In the genomic region with DNA sequence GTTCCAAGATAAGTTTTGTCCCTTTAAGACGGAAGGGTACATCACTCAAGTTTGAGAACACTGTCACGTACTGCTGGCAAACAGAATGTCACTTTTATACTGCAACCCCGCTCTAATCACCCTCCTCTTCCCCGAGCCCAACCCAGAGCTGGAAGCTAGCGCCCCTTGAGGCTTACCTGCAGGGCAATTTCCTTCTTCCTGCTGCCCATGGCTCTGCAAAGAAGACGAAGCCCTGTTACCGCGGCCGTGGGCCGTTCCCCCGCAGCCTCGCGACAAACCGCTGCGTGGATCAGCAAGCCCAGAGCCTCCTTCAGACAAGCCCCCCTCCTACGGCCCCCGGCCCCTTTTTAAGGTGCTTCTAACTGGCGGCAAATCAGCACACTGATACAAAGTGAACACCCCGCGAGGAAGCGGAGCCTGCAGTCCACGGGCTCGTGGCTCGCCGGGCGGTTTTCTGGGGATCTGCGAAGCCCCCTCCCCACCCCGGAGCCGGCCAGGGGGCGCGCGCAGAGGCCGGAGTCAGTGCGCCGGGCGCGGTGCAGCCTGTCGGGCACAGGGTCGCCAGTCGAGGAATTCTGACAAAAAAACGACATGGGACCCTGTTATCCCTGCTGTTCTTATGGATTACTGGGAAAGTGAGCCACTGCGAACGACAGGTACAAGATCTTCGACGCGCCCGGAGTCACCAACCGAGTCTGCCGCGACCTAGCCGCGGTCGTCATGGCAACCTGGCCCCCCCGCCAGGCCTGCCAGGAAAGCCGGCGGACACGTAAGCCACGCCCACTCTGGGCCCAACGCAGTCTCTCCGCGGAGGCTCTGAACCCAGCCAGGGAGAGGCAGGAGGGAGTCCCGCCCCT, we compare ENCODE assay signal across 8 cellular contexts. TPM values are rescaled to one million over a fixed set of nuclear protein-coding genes. Genes with fewer than 3 reads are reported as not detected.
DNase-seq lines count a peak whose midpoint lies in the region; TF ChIP-seq lines count a peak whose summit lies in the region.

A gene with protein sequence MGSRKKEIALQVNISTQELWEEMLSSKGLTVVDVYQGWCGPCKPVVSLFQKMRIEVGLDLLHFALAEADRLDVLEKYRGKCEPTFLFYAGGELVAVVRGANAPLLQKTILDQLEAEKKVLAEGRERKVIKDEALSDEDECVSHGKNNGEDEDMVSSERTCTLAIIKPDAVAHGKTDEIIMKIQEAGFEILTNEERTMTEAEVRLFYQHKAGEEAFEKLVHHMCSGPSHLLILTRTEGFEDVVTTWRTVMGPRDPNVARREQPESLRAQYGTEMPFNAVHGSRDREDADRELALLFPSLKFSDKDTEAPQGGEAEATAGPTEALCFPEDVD (minus strand): TSS at position 725 of the 857 bp plus-strand sequence. CDS start 516 bp downstream, at position 209.

- DNase-seq in DMS53 treated with DMSO at 0.1 percent for 48 hours (lab: John Stamatoyannopoulos, UW; ENCODE audit: unreplicated experiment), result peak; percentile 62
- peak; percentile 91 for DNase-seq in H4 (ENCODE audit: low spot score)
- DNase-seq in M059J (ENCODE audit: low read depth), result peak; percentile 88
- DNase-seq in SIG-M5 (lab: John Stamatoyannopoulos, UW), result peak; percentile 31
- peak; percentile 82 for DNase-seq in activated gamma-delta T cell (lab: John Stamatoyannopoulos, UW)
- peak; percentile 65 to 89 for DNase-seq in foreskin fibroblast
- peak; percentile 98 for DNase-seq in nephron progenitor cell

- TF ChIP-seq CTCF in foreskin fibroblast (IDR thresholded peaks at IDR 0.05; ENCODE audit: low read depth, low read length) (peak; percentile 66), nephron progenitor cell (IDR thresholded peaks at IDR 0.05) (peak; percentile 46)

- no peaks in the 10 kb centered on the region for H3K9me3 Mint-ChIP-seq in nephron progenitor cell
- no peaks in the 10 kb centered on the region for H3K9me3 Mint-ChIP-seq in stimulated activated naive CD8-positive, alpha-beta T cell treated with anti-CD3 and anti-CD28 coated beads, Interleukin-15, Interleukin-2, amounts not matched to agents 100 ng/mL and 50 ng/mL, for 24 hours

- no peak within 1 kb of the TSS for H3K27ac Mint-ChIP-seq in nephron progenitor cell
- no peak within 1 kb of the TSS for H3K27ac Mint-ChIP-seq in stimulated activated naive CD8-positive, alpha-beta T cell treated with anti-CD3 and anti-CD28 coated beads, Interleukin-15, Interleukin-2, amounts not matched to agents 100 ng/mL and 50 ng/mL, for 24 hours

- peak within 1 kb of the TSS; percentile 91 for H3K4me3 Mint-ChIP-seq in nephron progenitor cell
- peak within 1 kb of the TSS; percentile 84 for H3K4me3 Mint-ChIP-seq in stimulated activated naive CD8-positive, alpha-beta T cell treated with anti-CD3 and anti-CD28 coated beads, Interleukin-15, Interleukin-2, amounts not matched to agents 100 ng/mL and 50 ng/mL, for 24 hours

- H3K27me3 Mint-ChIP-seq in nephron progenitor cell (ENCODE audit: low read depth, poor library complexity), result peaks cover 20% of the 10 kb centered on the region
- no peaks in the 10 kb centered on the region for H3K27me3 Mint-ChIP-seq in stimulated activated naive CD8-positive, alpha-beta T cell treated with anti-CD3 and anti-CD28 coated beads, Interleukin-15, Interleukin-2, amounts not matched to agents 100 ng/mL and 50 ng/mL, for 24 hours

- H3K36me3 Mint-ChIP-seq in nephron progenitor cell (ENCODE audit: low read depth), result no peaks in the 10 kb centered on the region
- H3K36me3 Mint-ChIP-seq in stimulated activated naive CD8-positive, alpha-beta T cell treated with anti-CD3 and anti-CD28 coated beads, Interleukin-15, Interleukin-2, amounts not matched to agents 100 ng/mL and 50 ng/mL, for 24 hours (ENCODE audit: low read depth), result no peaks in the 10 kb centered on the region

- peak within 1 kb of the TSS; percentile 61 to 65 for H3K4me3 ChIP-seq in foreskin fibroblast (ENCODE audit: low read depth in 1 of 2, low read length in 2 of 2)

- H3K4me1 Mint-ChIP-seq in nephron progenitor cell, result peaks cover 17% of the 10 kb centered on the region
- H3K4me1 Mint-ChIP-seq in stimulated activated naive CD8-positive, alpha-beta T cell treated with anti-CD3 and anti-CD28 coated beads, Interleukin-15, Interleukin-2, amounts not matched to agents 100 ng/mL and 50 ng/mL, for 24 hours (ENCODE audit: low read depth), result peaks cover 42% of the 10 kb centered on the region

RNA-seq across cellular contexts. Expression of the gene that starts here (rescaled TPM):
- not detected in 2 replicates for total RNA-seq in H4 (2014; rRNA removed; shearing (Covaris generic))
- not detected in 2 replicates for total RNA-seq in M059J (2014; rRNA removed; shearing (Covaris generic))

Comparison
In these comparisons a context has a peak if more than half of its experiments do, and no peak if none do; other contexts are left out.
1. Peak in every context shown above with its lines: DNase-seq and H3K4me3 ChIP-seq.
2. Peak in DNase-seq in H4; RNA of the gene not detected or under 1 TPM.
3. Peak in DNase-seq in M059J; RNA of the gene not detected or under 1 TPM.
4. DNase-seq: peak in every context shown above with its lines; median percentile 98 in nephron progenitor cell; 91 in H4; 88 in M059J; 82 in activated gamma-delta T cell; 77 in foreskin fibroblast; 62 in DMS53 treated with DMSO at 0.1 percent for 48 hours; 31 in SIG-M5.